9 cellular contexts compared by ENCODE assay signal in genomic region chr12:111351026-111351425, GRCh38.
"Had no signal": no experiment of that assay in that cellular context is flagged by ENCODE, and none has a peak within 500 bp of the region (broad histone marks: within the 10 kb centered on the region; RNA-seq: fewer than 3 reads in every experiment).

No MANE protein-coding gene starts in this region.

- H3K4me2 ChIP-seq: GM23338, KMS-11 had no signal

- H3K9ac ChIP-seq: KMS-11 had no signal

- H3K4me3 ChIP-seq: GM23338 had no signal

- DNase-seq: H9, HCEC 1CT, IMR-90, KBM-7 had no signal

- H2AFZ ChIP-seq: GM23338 had no signal

- H3K27ac ChIP-seq: HL-60, KMS-11 had no signal

- FAIRE-seq: H1, H54 had no signal

- ATAC-seq: GM23338 had no signal
